12 cellular contexts compared by ENCODE assay signal in genomic region chr2:136248242-136248641, GRCh38.
DNase-seq lines count a peak whose midpoint lies in the region; ATAC-seq, FAIRE-seq and TF ChIP-seq lines count a peak whose summit lies in the region.
"Had no signal": no experiment of that assay in that cellular context is flagged by ENCODE, and none has a peak within 500 bp of the region (broad histone marks: within the 10 kb centered on the region; RNA-seq: fewer than 3 reads in every experiment).

No MANE protein-coding gene starts in this region.

- H3K27ac Mint-ChIP-seq in endothelial cell (ENCODE audit: unreplicated experiment): no peak overlapping the region
- H3K27ac Mint-ChIP-seq: activated naive CD4-positive, alpha-beta T cell treated with anti-CD3 and anti-CD28 coated beads for 36 hours; WTC11 had no signal

- H3K27me3 ChIP-seq in right atrium auricular region: no peaks in the 10 kb centered on the region
- H3K27me3 ChIP-seq: spleen had no signal

- H3K4me1 Mint-ChIP-seq in endothelial cell (ENCODE audit: unreplicated experiment): no peaks in the 10 kb centered on the region

- H3K4me3 ChIP-seq in right atrium auricular region: no peak overlapping the region
- H3K4me3 ChIP-seq in fibroblast of pulmonary artery (replicated peaks; ENCODE audit: low read depth, low read length): no peak overlapping the region
- H3K4me3 ChIP-seq: spleen had no signal

- ATAC-seq in Right ventricle myocardium superior (ENCODE audit: poor library complexity): peak; percentile 64
- ATAC-seq: WTC11 had no signal

- no peaks in the 10 kb centered on the region for H3K9me3 ChIP-seq in right atrium auricular region
- H3K9me3 ChIP-seq: spleen had no signal

- no peaks in the 10 kb centered on the region for H3K9me3 Mint-ChIP-seq in endothelial cell (ENCODE audit: unreplicated experiment)
- H3K9me3 Mint-ChIP-seq: activated naive CD4-positive, alpha-beta T cell treated with anti-CD3 and anti-CD28 coated beads for 36 hours; WTC11 had no signal

- H3K36me3 ChIP-seq in right atrium auricular region: no peaks in the 10 kb centered on the region
- H3K36me3 ChIP-seq: spleen had no signal

- no peak overlapping the region for H3K27ac ChIP-seq in right atrium auricular region
- H3K27ac ChIP-seq: spleen had no signal

- intact Hi-C loops in Right ventricle myocardium superior (cut with DNase I): no loop called here

- no peak for TF ChIP-seq CTCF in right atrium auricular region (IDR thresholded peaks at IDR 0.05)
- no peak for TF ChIP-seq CTCF in fibroblast of pulmonary artery (IDR thresholded peaks at IDR 0.05; ENCODE audit: low read length, missing control alignments)
- no peak for TF ChIP-seq CTCF in endothelial cell (IDR thresholded peaks at IDR 0.05; ENCODE audit: unreplicated experiment)

- H3K27me3 Mint-ChIP-seq in endothelial cell (ENCODE audit: unreplicated experiment): peaks cover 4% of the 10 kb centered on the region

- FAIRE-seq in urothelium cell line (lab: Jason Lieb, UNC): no peak
- FAIRE-seq: HTR-8/SVneo had no signal

- no peak for DNase-seq in Right ventricle myocardium superior
- no peak for DNase-seq in right atrium auricular region (ENCODE audit: low spot score)
- DNase-seq in NCI-H748 (lab: John Stamatoyannopoulos, UW; ENCODE audit: unreplicated experiment): peak; percentile 79
- DNase-seq in fibroblast of pulmonary artery (ENCODE audit: low read depth): peak; percentile 84
- peak; percentile 55 for DNase-seq in urothelium cell line (ENCODE audit: low spot score)
- DNase-seq in endothelial cell (ENCODE audit: low spot score): no peak
- no peak for DNase-seq in stimulated activated CD8-positive, alpha-beta memory T cell treated with anti-CD3 and anti-CD28 coated beads, Interleukin-4, amount 100 ng/mL, for 48 hours
- no peak for DNase-seq in hypothalamus (lab: John Stamatoyannopoulos, UW)
- DNase-seq: spleen had no signal

- H3K4me1 ChIP-seq in right atrium auricular region: peaks cover 0 to 21% of the 10 kb centered on the region in 2 donors

- H3K4me3 Mint-ChIP-seq in endothelial cell (ENCODE audit: unreplicated experiment): no peak overlapping the region
- H3K4me3 Mint-ChIP-seq: activated naive CD4-positive, alpha-beta T cell treated with anti-CD3 and anti-CD28 coated beads for 36 hours; WTC11 had no signal

- H3K36me3 Mint-ChIP-seq in endothelial cell (ENCODE audit: low read depth, unreplicated experiment): no peaks in the 10 kb centered on the region
- H3K36me3 Mint-ChIP-seq: WTC11 had no signal

Comparison
In these comparisons a context has a peak if more than half of its experiments do, and no peak if none do; other contexts are left out.
1. DNase-seq: peak in NCI-H748 (single experiment), fibroblast of pulmonary artery (single experiment) and urothelium cell line (single experiment); none in Right ventricle myocardium superior (single experiment), right atrium auricular region (single experiment), endothelial cell (single experiment), stimulated activated CD8-positive, alpha-beta memory T cell treated with anti-CD3 and anti-CD28 coated beads, Interleukin-4, amount 100 ng/mL, for 48 hours (single experiment) and hypothalamus (0 of 51).